ENCODE assay signal across 15 cellular contexts in genomic region chr3:163721596-163721995, GRCh38.
DNase-seq lines count a peak whose midpoint lies in the region; ATAC-seq and TF ChIP-seq lines count a peak whose summit lies in the region.
"Had no signal": no experiment of that assay in that cellular context is flagged by ENCODE, and none has a peak within 500 bp of the region (broad histone marks: within the 10 kb centered on the region; RNA-seq: fewer than 3 reads in every experiment).

No MANE protein-coding gene starts in this region.

- no peak overlapping the region for H2BK120ac ChIP-seq in neuronal stem cell (ENCODE audit: low read depth, low read length)

- H3K18ac ChIP-seq in neuronal stem cell (ENCODE audit: low read length), result no peak overlapping the region

- H3K79me2 ChIP-seq in SK-N-SH (ENCODE audit: insufficient read depth), result no peaks in the 10 kb centered on the region

- in situ Hi-C loops in GM13977 (cut with MboI; ENCODE audit: low pct_unique_long_range_greater_than_20kb, low sequenced_read_pairs, unreplicated experiment), result no loop called here

- DNase-seq in stimulated activated naive CD8-positive, alpha-beta T cell treated with anti-CD3 and anti-CD28 coated beads, Interleukin-15, Interleukin-2, amounts not matched to agents 100 U/mL and 50 U/mL, for 24 hours, result no peak
- DNase-seq in stimulated activated naive CD8-positive, alpha-beta T cell treated with anti-CD3 and anti-CD28 coated beads, Interleukin-15, amount 100 ng/mL, for 72 hours, result no peak
- DNase-seq in WTC11 (ENCODE audit: low spot score), result no peak
- DNase-seq in neuronal stem cell (ENCODE audit: low spot score), result no peak
- no peak for DNase-seq in SK-N-SH
- no peak for DNase-seq in activated effector memory CD4-positive, alpha-beta T cell treated with Interleukin-2 at 50 U/mL for 16 hours
- DNase-seq in GM13977 (ENCODE audit: low spot score), result no peak
- DNase-seq: 8988T; AML-193; Caco-2; CD8-positive, alpha-beta memory T cell; GM23248; HCEC 1CT; HFFc6 had no signal

- H3K23ac ChIP-seq in neuronal stem cell (ENCODE audit: low read depth, low read length, poor library complexity), result peak overlapping the region; percentile 37

- WGBS in neuronal stem cell (ENCODE audit: extremely low coverage in 2 of 2, insufficient read length in 2 of 2, insufficient replicate concordance in 1 of 2), 2 donors, result no CpG with 5 or more reads among the region's 6 CpGs
- WGBS in SK-N-SH (ENCODE audit: low lambda C conversion rate), result 44% methylated on average over 3 of the region's 6 CpGs

- no peaks in the 10 kb centered on the region for H3K79me1 ChIP-seq in neuronal stem cell (ENCODE audit: low read depth, low read length)

- no peak overlapping the region for H3K27ac Mint-ChIP-seq in stimulated activated naive CD8-positive, alpha-beta T cell treated with anti-CD3 and anti-CD28 coated beads, Interleukin-15, amount 100 ng/mL, for 72 hours
- peak overlapping the region; percentile 91; the same call in 1 of the 2 replicates for H3K27ac Mint-ChIP-seq in WTC11
- H3K27ac Mint-ChIP-seq: CD8-positive, alpha-beta memory T cell; HFFc6 had no signal

- H2BK15ac ChIP-seq in neuronal stem cell (ENCODE audit: low read length), result no peak overlapping the region

- H3K14ac ChIP-seq in neuronal stem cell (ENCODE audit: low read length), result no peak overlapping the region

- peaks cover 35% of the 10 kb centered on the region for H3K36me3 Mint-ChIP-seq in WTC11
- H3K36me3 Mint-ChIP-seq: CD8-positive, alpha-beta memory T cell had no signal

- H2BK5ac ChIP-seq in neuronal stem cell (ENCODE audit: low read length), result no peak overlapping the region

- H3K4me2 ChIP-seq in neuronal stem cell (ENCODE audit: insufficient read depth, low read length, poor library complexity, severe bottlenecking) (no peak overlapping the region), SK-N-SH (no peak overlapping the region)
- H3K4me2 ChIP-seq: BLaER1 had no signal

- CTCF ChIA-PET in WTC11 (lab: Charles Lee), result no interaction called here
- CTCF ChIA-PET in SK-N-SH (lab: Yijun Ruan, JAX), result interaction anchor here (0.9 kb wide), 1 partner anchor 12 kb away, joined by 4 read pairs; no protein-coding TSS in a partner anchor

- H3K9me3 ChIP-seq in neuronal stem cell (replicated peaks in 1 of 2; ENCODE audit: control insufficient read depth in 2 of 2, insufficient read depth in 1 of 2, low read depth in 1 of 2, low read length in 2 of 2), result peaks cover 2 to 5% of the 10 kb centered on the region in 2 donors
- H3K9me3 ChIP-seq in SK-N-SH, result no peaks in the 10 kb centered on the region; the same call in 1 of the 2 replicates
- H3K9me3 ChIP-seq: Caco-2 had no signal

- H3K4me3 Mint-ChIP-seq in stimulated activated naive CD8-positive, alpha-beta T cell treated with anti-CD3 and anti-CD28 coated beads, Interleukin-15, amount 100 ng/mL, for 72 hours, result no peak overlapping the region
- H3K4me3 Mint-ChIP-seq in WTC11, result no peak overlapping the region
- H3K4me3 Mint-ChIP-seq: CD8-positive, alpha-beta memory T cell; HFFc6 had no signal

- H2AFZ ChIP-seq in neuronal stem cell (ENCODE audit: low read length) (peak overlapping the region; percentile 40), SK-N-SH (ENCODE audit: low read depth) (no peak overlapping the region)
- H2AFZ ChIP-seq: GM23248 had no signal

- H3K9me2 ChIP-seq in SK-N-SH, result no peaks in the 10 kb centered on the region; the same call in 1 of the 2 replicates

- peak; percentile 6 for ATAC-seq in stimulated activated naive CD8-positive, alpha-beta T cell treated with anti-CD3 and anti-CD28 coated beads, Interleukin-15, Interleukin-2, amounts not matched to agents 100 U/mL and 50 U/mL, for 24 hours
- ATAC-seq in stimulated activated naive CD8-positive, alpha-beta T cell treated with anti-CD3 and anti-CD28 coated beads, Interleukin-15, amount 100 ng/mL, for 72 hours, result no peak
- ATAC-seq in WTC11, result no peak

- no peaks in the 10 kb centered on the region for H4K20me1 ChIP-seq in SK-N-SH (ENCODE audit: insufficient read depth)
- H4K20me1 ChIP-seq: BLaER1 had no signal

- H3K36me3 ChIP-seq in neuronal stem cell (replicated peaks in 1 of 2; ENCODE audit: control insufficient read depth in 2 of 2, insufficient read depth in 2 of 2, low read length in 2 of 2), result no peaks in the 10 kb centered on the region
- H3K36me3 ChIP-seq in SK-N-SH (replicated peaks in 1 of 2; ENCODE audit: control insufficient read depth in 1 of 2, insufficient read depth in 2 of 2, low read length in 1 of 2), result no peaks in the 10 kb centered on the region
- H3K36me3 ChIP-seq: BLaER1 had no signal

- no peak for TF ChIP-seq RAD21 in SK-N-SH (IDR thresholded peaks at IDR 0.05; ENCODE audit: low read length)

- no peak overlapping the region for H4K8ac ChIP-seq in neuronal stem cell (ENCODE audit: low read depth, low read length)

- no peak for TF ChIP-seq CTCF in WTC11 (IDR thresholded peaks at IDR 0.05)
- TF ChIP-seq CTCF in SK-N-SH (IDR thresholded peaks at IDR 0.05), result no peak
- TF ChIP-seq CTCF in GM13977 (IDR thresholded peaks at IDR 0.05; ENCODE audit: extremely low read depth, insufficient read depth, missing control alignments), result no peak

- H3K9ac ChIP-seq in neuronal stem cell (ENCODE audit: low read depth, low read length, poor library complexity) (peak overlapping the region; percentile 47), SK-N-SH (no peak overlapping the region)
- H3K9ac ChIP-seq: BLaER1, GM23248 had no signal

- H3K27ac ChIP-seq in neuronal stem cell (replicated peaks; ENCODE audit: low read length), result no peak overlapping the region
- H3K27ac ChIP-seq in SK-N-SH (ENCODE audit: low read depth in 2 of 2, low read length in 1 of 2), result no peak overlapping the region
- H3K27ac ChIP-seq: BLaER1, GM23248 had no signal

- no peak overlapping the region for H2AK5ac ChIP-seq in neuronal stem cell (ENCODE audit: low read depth, low read length)

- H4K91ac ChIP-seq in neuronal stem cell (ENCODE audit: low read depth, low read length, poor library complexity), result no peak overlapping the region

- H3K4me1 Mint-ChIP-seq in stimulated activated naive CD8-positive, alpha-beta T cell treated with anti-CD3 and anti-CD28 coated beads, Interleukin-15, amount 100 ng/mL, for 72 hours, result no peaks in the 10 kb centered on the region
- H3K4me1 Mint-ChIP-seq in WTC11, result peaks cover 22% of the 10 kb centered on the region
- H3K4me1 Mint-ChIP-seq: CD8-positive, alpha-beta memory T cell had no signal

- no peaks in the 10 kb centered on the region for H3K27me3 Mint-ChIP-seq in stimulated activated naive CD8-positive, alpha-beta T cell treated with anti-CD3 and anti-CD28 coated beads, Interleukin-15, amount 100 ng/mL, for 72 hours
- no peaks in the 10 kb centered on the region for H3K27me3 Mint-ChIP-seq in WTC11 (ENCODE audit: low read depth)
- H3K27me3 Mint-ChIP-seq: CD8-positive, alpha-beta memory T cell had no signal

- no peaks in the 10 kb centered on the region for H3K27me3 ChIP-seq in neuronal stem cell (ENCODE audit: control insufficient read depth in 3 of 3, insufficient read depth in 3 of 3, low read depth in 1 of 3, low read length in 3 of 3)
- no peaks in the 10 kb centered on the region for H3K27me3 ChIP-seq in SK-N-SH (ENCODE audit: insufficient read depth)
- H3K27me3 ChIP-seq: BLaER1 had no signal

- POLR2A ChIA-PET in WTC11 (lab: Charles Lee), result no interaction called here
- POLR2A ChIA-PET in SK-N-SH (lab: Yijun Ruan, JAX), result no interaction called here

- H2BK12ac ChIP-seq in neuronal stem cell (ENCODE audit: low read length), result no peak overlapping the region

- H3K4me3 ChIP-seq in neuronal stem cell (ENCODE audit: low read length in 2 of 2) (peak overlapping the region in 1 of 2 donors; percentile 52), SK-N-SH (ENCODE audit: low read depth in 2 of 2, low read length in 1 of 2) (no peak overlapping the region)
- H3K4me3 ChIP-seq: BLaER1, GM23248 had no signal

- no peaks in the 10 kb centered on the region for H3F3A ChIP-seq in SK-N-SH (replicated peaks; ENCODE audit: insufficient read depth)

- no peak overlapping the region for H3K4ac ChIP-seq in neuronal stem cell (ENCODE audit: low read length)

- H3K9me3 Mint-ChIP-seq in stimulated activated naive CD8-positive, alpha-beta T cell treated with anti-CD3 and anti-CD28 coated beads, Interleukin-15, amount 100 ng/mL, for 72 hours, result peaks cover 8 to 13% of the 10 kb centered on the region in 2 donors
- peaks cover 39% of the 10 kb centered on the region for H3K9me3 Mint-ChIP-seq in WTC11

- H3K4me1 ChIP-seq in neuronal stem cell (ENCODE audit: control insufficient read depth in 2 of 2, insufficient read depth in 1 of 2, low read depth in 1 of 2, low read length in 2 of 2) (no peaks in the 10 kb centered on the region), SK-N-SH (ENCODE audit: control insufficient read depth in 1 of 2, insufficient read depth in 2 of 2, low read depth in 1 of 2, low read length in 1 of 2) (no peaks in the 10 kb centered on the region)
- H3K4me1 ChIP-seq: BLaER1, Caco-2 had no signal

- no peak for TF ChIP-seq EP300 in SK-N-SH (IDR thresholded peaks at IDR 0.05; ENCODE audit: borderline replicate concordance in 1 of 2, low read depth in 1 of 2, low read length in 1 of 2)

TF ChIP-seq in WTC11, 78 proteins besides CTCF, POLR2A, EP300 and RAD21:
- TF ChIP-seq TP53 (CRISPR knock-in tag; IDR thresholded peaks at IDR 0.05), result 0 out of 2 replicates have a peak, but pooled peaks have one; percentile 28
- TF ChIP-seq TEAD1 (CRISPR knock-in tag; IDR thresholded peaks at IDR 0.05), result 0 out of 2 replicates have a peak, but pooled peaks have one; percentile 32
- TF ChIP-seq IRF2 (CRISPR knock-in tag; IDR thresholded peaks at IDR 0.05; ENCODE audit: borderline replicate concordance, low read depth), result no peak

TF ChIP-seq in SK-N-SH, 30 proteins besides CTCF, POLR2A, EP300 and RAD21 (continues in another document):
- TF ChIP-seq EZH2phosphoT487 (IDR thresholded peaks at IDR 0.05; ENCODE audit: borderline replicate concordance, low read depth), result no peak
- no peak for TF ChIP-seq MEF2A (IDR thresholded peaks at IDR 0.05; ENCODE audit: borderline replicate concordance, low read depth)
- no peak for TF ChIP-seq TCF12 (IDR thresholded peaks at IDR 0.05)
- TF ChIP-seq GATA2 (CRISPR knock-in tag; IDR thresholded peaks at IDR 0.05), result no peak
- TF ChIP-seq GABPA (IDR thresholded peaks at IDR 0.05; ENCODE audit: low read depth), result no peak
- no peak for TF ChIP-seq FOXM1 (IDR thresholded peaks at IDR 0.05; ENCODE audit: low read depth)
